29 cellular contexts compared by ENCODE assay signal in genomic region chr5:140152610-140152999, GRCh38.
"Had no signal": no experiment of that assay in that cellular context is flagged by ENCODE, and none has a peak within 500 bp of the region (broad histone marks: within the 10 kb centered on the region; RNA-seq: fewer than 3 reads in every experiment).

No MANE protein-coding gene starts in this region.

- H3K9ac ChIP-seq: KMS-11 had no signal

- H3K9me3 ChIP-seq: adrenal gland, body of pancreas, SJCRH30 had no signal

- FAIRE-seq: astrocyte, bronchial epithelial cell, TTC549 had no signal

- H3K9me3 Mint-ChIP-seq: activated CD4-positive, alpha-beta T cell treated with anti-CD3 and anti-CD28 coated beads, Interleukin-2, amount 10 ng/mL, durations not matched to agents 24 days and 14 days; activated naive CD4-positive, alpha-beta T cell treated with anti-CD3 and anti-CD28 coated beads for 36 hours; activated naive CD4-positive, alpha-beta T cell treated with anti-CD3 and anti-CD28 coated beads, Interleukin-2, amount 50 U/mL, for 72 hours; activated T-cell treated with anti-CD3 and anti-CD28 coated beads, Interleukin-2, amount 50 U/mL, for 4 hours; activated T-helper 1 cell treated with anti-CD3 and anti-CD28 coated beads, Interleukin-12 subunit alpha, Interleukin-12 subunit beta, Interleukin-2, Interleukin-4 antibody, amounts not matched to agents 30 ng/mL and 10 ng/mL and 1 ng/mL, durations not matched to agents 14 hours and 24 hours and 36 hours; T-helper 1 cell treated with Interleukin-12 subunit alpha and Interleukin-12 subunit beta and Interleukin-4 antibody, amounts not matched to agents 30 μg/mL and 1 μg/mL, for 36 hours; T-helper 2 cell treated with Interferon-gamma antibody and Interleukin-4, amounts not matched to agents 5 μg/mL and 100 μg/mL, for 36 hours had no signal

- H3K4me1 ChIP-seq: SJCRH30 had no signal

- H3K4me3 ChIP-seq: adrenal gland, body of pancreas, SJCRH30, SK-N-MC had no signal

- H3K27ac Mint-ChIP-seq: activated CD4-positive, alpha-beta T cell treated with anti-CD3 and anti-CD28 coated beads, Interleukin-2, amount 10 ng/mL, durations not matched to agents 24 days and 14 days; activated naive CD4-positive, alpha-beta T cell treated with anti-CD3 and anti-CD28 coated beads for 36 hours; activated T-helper 1 cell treated with anti-CD3 and anti-CD28 coated beads, Interleukin-12 subunit alpha, Interleukin-12 subunit beta, Interleukin-2, Interleukin-4 antibody, amounts not matched to agents 30 ng/mL and 10 ng/mL and 1 ng/mL, durations not matched to agents 14 hours and 24 hours and 36 hours; T-helper 2 cell treated with Interferon-gamma antibody and Interleukin-4, amounts not matched to agents 5 μg/mL and 100 μg/mL, for 36 hours had no signal

- ATAC-seq: activated naive CD4-positive, alpha-beta T cell treated with anti-CD3 and anti-CD28 coated beads, Interleukin-2, amount 50 U/mL, for 72 hours; activated T-cell treated with anti-CD3 and anti-CD28 coated beads, Interleukin-2, amount 50 U/mL, for 4 hours; body of pancreas; Panc1 had no signal

- H3K4me3 Mint-ChIP-seq: activated CD4-positive, alpha-beta T cell treated with anti-CD3 and anti-CD28 coated beads, Interleukin-2, amount 10 ng/mL, durations not matched to agents 24 days and 14 days; activated naive CD4-positive, alpha-beta T cell treated with anti-CD3 and anti-CD28 coated beads for 36 hours; activated T-cell treated with anti-CD3 and anti-CD28 coated beads, Interleukin-2, amount 50 U/mL, for 4 hours; activated T-helper 1 cell treated with anti-CD3 and anti-CD28 coated beads, Interleukin-12 subunit alpha, Interleukin-12 subunit beta, Interleukin-2, Interleukin-4 antibody, amounts not matched to agents 30 ng/mL and 10 ng/mL and 1 ng/mL, durations not matched to agents 14 hours and 24 hours and 36 hours; T-helper 1 cell treated with Interleukin-12 subunit alpha and Interleukin-12 subunit beta and Interleukin-4 antibody, amounts not matched to agents 30 μg/mL and 1 μg/mL, for 36 hours; T-helper 2 cell treated with Interferon-gamma antibody and Interleukin-4, amounts not matched to agents 5 μg/mL and 100 μg/mL, for 36 hours had no signal

- H3K4me2 ChIP-seq: KMS-11 had no signal

- DNase-seq: activated CD4-positive, alpha-beta T cell treated with anti-CD3 and anti-CD28 coated beads, Interleukin-2, amount 10 ng/mL, durations not matched to agents 24 days and 14 days; activated CD4-positive, alpha-beta T cell treated with anti-CD3 and anti-CD28 coated beads, Interleukin-2, amount 50 U/mL, for 48 hours; activated CD8-positive, alpha-beta memory T cell treated with anti-CD3 and anti-CD28 coated beads, Interleukin-2, amount 50 U/mL, for 4 hours; activated gamma-delta T cell treated with Interleukin-2 at 50 U/mL for 16 hours; activated naive CD4-positive, alpha-beta T cell treated with anti-CD3 and anti-CD28 coated beads for 36 hours; activated T-cell treated with anti-CD3 and anti-CD28 coated beads for 4 hours; activated T-cell treated with anti-CD3 and anti-CD28 coated beads, Interleukin-2, amount 50 U/mL, for 4 hours; adrenal gland; body of pancreas; MM.1S; MV-4-11; NCI-H1092; NCI-H1436 treated with DMSO at 0.1 percent for 48 hours; NCI-H1694 treated with DMSO at 0.1 percent for 48 hours; NCI-H2029; NCI-H345; NCI-H524 treated with DMSO at 0.1 percent for 48 hours; SHP77; SJCRH30 had no signal

- H3K36me3 Mint-ChIP-seq: activated naive CD4-positive, alpha-beta T cell treated with anti-CD3 and anti-CD28 coated beads, Interleukin-2, amount 50 U/mL, for 72 hours had no signal

- H3K36me3 ChIP-seq: adrenal gland, SJCRH30 had no signal

- H3K27me3 ChIP-seq: adrenal gland, body of pancreas, SJCRH30 had no signal

- H3K27ac ChIP-seq: adrenal gland, body of pancreas, KMS-11, SJCRH30, SK-N-MC had no signal
